Comparison of ENCODE assay signal across 15 cellular contexts in genomic region chr9:90124961-90125360, GRCh38.
A peak's percentile ranks its signal among the peaks of the same experiment; 100 is the strongest.
DNase-seq lines count a peak whose midpoint lies in the region; ATAC-seq and TF ChIP-seq lines count a peak whose summit lies in the region.
"Had no signal": no experiment of that assay in that cellular context is flagged by ENCODE, and none has a peak within 500 bp of the region (broad histone marks: within the 10 kb centered on the region; RNA-seq: fewer than 3 reads in every experiment).

No MANE protein-coding gene starts in this region.

- no peak overlapping the region for H3K9ac ChIP-seq in neural progenitor cell

- DNase-seq in HS-5 (ENCODE audit: low read depth) (peak; percentile 43), NCI-H2171 (lab: John Stamatoyannopoulos, UW) (peak; percentile 55), neural progenitor cell (ENCODE audit: low spot score) (no peak)
- DNase-seq: activated CD4-positive, CD25-positive, alpha-beta regulatory T cell; activated naive CD8-positive, alpha-beta T cell treated with anti-CD3 and anti-CD28 coated beads, Interleukin-2, amount 50 U/mL, for 24 hours; CD4-positive, CD25-positive, alpha-beta regulatory T cell; GF-D8; substantia nigra had no signal

- ATAC-seq in SK-N-SH treated with all-trans-retinoic acid at 6 μM for 48 hours: no peak
- no peak for ATAC-seq in HG02938 (IDR thresholded peaks at IDR 0.05; ENCODE audit: unreplicated experiment)
- ATAC-seq in HG02973 (IDR thresholded peaks at IDR 0.05; ENCODE audit: unreplicated experiment): no peak
- ATAC-seq in HG03571 (IDR thresholded peaks at IDR 0.05; ENCODE audit: unreplicated experiment): no peak
- ATAC-seq: activated naive CD8-positive, alpha-beta T cell treated with anti-CD3 and anti-CD28 coated beads, Interleukin-2, amount 50 U/mL, for 24 hours had no signal

- H3K27ac Mint-ChIP-seq in neural progenitor cell: no peak overlapping the region
- H3K27ac Mint-ChIP-seq: activated naive CD8-positive, alpha-beta T cell treated with anti-CD3 and anti-CD28 coated beads, Interleukin-2, amount 50 U/mL, for 24 hours; CD4-positive, CD25-positive, alpha-beta regulatory T cell; memory B cell had no signal

- H3K27ac ChIP-seq in neural progenitor cell: no peak overlapping the region
- H3K27ac ChIP-seq: skin epidermis had no signal

- H3K9me3 ChIP-seq in neural progenitor cell (ENCODE audit: low read depth): no peaks in the 10 kb centered on the region
- H3K9me3 ChIP-seq: HAP-1 had no signal

- peaks cover 12% of the 10 kb centered on the region for H3K9me3 Mint-ChIP-seq in neural progenitor cell

- no peak for TF ChIP-seq CTCF in neural progenitor cell (IDR thresholded peaks at IDR 0.05)

- H4K20me1 ChIP-seq in neural progenitor cell (ENCODE audit: low read depth): no peaks in the 10 kb centered on the region

- peak overlapping the region; percentile 28 for H2AFZ ChIP-seq in neural progenitor cell (replicated peaks)

- H3K4me1 Mint-ChIP-seq in neural progenitor cell: peaks cover 9% of the 10 kb centered on the region
- H3K4me1 Mint-ChIP-seq: activated naive CD8-positive, alpha-beta T cell treated with anti-CD3 and anti-CD28 coated beads, Interleukin-2, amount 50 U/mL, for 24 hours; CD4-positive, CD25-positive, alpha-beta regulatory T cell; memory B cell had no signal

- no peak overlapping the region for H3K4me2 ChIP-seq in neural progenitor cell

- no peaks in the 10 kb centered on the region for H3K36me3 ChIP-seq in neural progenitor cell
- H3K36me3 ChIP-seq: HAP-1 had no signal

- H3F3A ChIP-seq in neural progenitor cell (ENCODE audit: low read depth): no peaks in the 10 kb centered on the region

- H3K27me3 Mint-ChIP-seq in neural progenitor cell (ENCODE audit: insufficient read depth, low read depth): peaks cover 4% of the 10 kb centered on the region

- H3K79me2 ChIP-seq in neural progenitor cell (ENCODE audit: low read depth): no peaks in the 10 kb centered on the region

- no peaks in the 10 kb centered on the region for H3K4me1 ChIP-seq in neural progenitor cell
- H3K4me1 ChIP-seq: HAP-1 had no signal

- no peaks in the 10 kb centered on the region for H3K27me3 ChIP-seq in neural progenitor cell

- H3K36me3 Mint-ChIP-seq in neural progenitor cell: no peaks in the 10 kb centered on the region
- H3K36me3 Mint-ChIP-seq: CD4-positive, CD25-positive, alpha-beta regulatory T cell; memory B cell had no signal

- H3K4me3 Mint-ChIP-seq in neural progenitor cell: no peak overlapping the region
- H3K4me3 Mint-ChIP-seq: activated naive CD8-positive, alpha-beta T cell treated with anti-CD3 and anti-CD28 coated beads, Interleukin-2, amount 50 U/mL, for 24 hours; CD4-positive, CD25-positive, alpha-beta regulatory T cell; memory B cell had no signal

- H3K4me3 ChIP-seq in neural progenitor cell: no peak overlapping the region
- H3K4me3 ChIP-seq: HAP-1, skin epidermis had no signal

TF ChIP-seq in SK-N-SH treated with all-trans-retinoic acid at 6 μM for 48 hours, 23 proteins besides CTCF, POLR2A, EP300 and RAD21:
- TF ChIP-seq ZC3H10 (CRISPR knock-in tag; IDR thresholded peaks at IDR 0.05) (no peak), ZFP3 (CRISPR knock-in tag; IDR thresholded peaks at IDR 0.05) (no peak), ISL1 (CRISPR knock-in tag; IDR thresholded peaks at IDR 0.05) (no peak), TSHZ2 (CRISPR knock-in tag; IDR thresholded peaks at IDR 0.05) (peak; percentile 68; the same call in 1 of the 2 replicates), ZNF70 (CRISPR knock-in tag; IDR thresholded peaks at IDR 0.05) (no peak), ESRRG (CRISPR knock-in tag; IDR thresholded peaks at IDR 0.05) (no peak), PPARA (CRISPR knock-in tag; IDR thresholded peaks at IDR 0.05; ENCODE audit: borderline replicate concordance) (no peak), TCF4 (CRISPR knock-in tag; IDR thresholded peaks at IDR 0.05; ENCODE audit: borderline replicate concordance) (peak; percentile 70; the same call in 1 of the 2 replicates)
